Comparison of ENCODE assay signal across 1 cellular context in genomic region chr17:81345211-81346089, GRCh38.
TF ChIP-seq lines count a peak whose summit lies in the region.

No MANE protein-coding gene starts in this region.

TF ChIP-seq in K562, 482 proteins besides CTCF, POLR2A, EP300 and RAD21 (continued from another document and continues in another):
- TF ChIP-seq PRDM10 (IDR thresholded peaks at IDR 0.05; ENCODE audit: partially characterized antibody) (no peak), EZH2 (IDR thresholded peaks at IDR 0.05; ENCODE audit: borderline replicate concordance, low read depth, low read length) (no peak), GTF2A2 (tag; IDR thresholded peaks at IDR 0.05) (no peak), C11orf30 (IDR thresholded peaks at IDR 0.05; ENCODE audit: low read depth) (no peak), CLOCK (CRISPR knock-in tag; IDR thresholded peaks at IDR 0.05; ENCODE audit: borderline replicate concordance) (no peak), TCF7L2 (IDR thresholded peaks at IDR 0.05; ENCODE audit: low read depth, low read length) (no peak), FUS (optimal IDR thresholded peaks at IDR 0.05; ENCODE audit: low read depth, low read length) (peak; percentile 29), KDM2B (CRISPR knock-in tag; IDR thresholded peaks at IDR 0.05) (no peak), BHLHE40 (IDR thresholded peaks at IDR 0.05; ENCODE audit: low read length) (0 out of 2 replicates have a peak, but pooled peaks have one; percentile 16), POLR2AphosphoS2 (IDR thresholded peaks at IDR 0.05; ENCODE audit: low read length) (no peak), ZNF696 (CRISPR knock-in tag; conservative IDR thresholded peaks at IDR 0.05) (no peak), ATF4 (CRISPR knock-in tag; IDR thresholded peaks at IDR 0.05) (no peak), NR2C1 (IDR thresholded peaks at IDR 0.05) (no peak), NR2C1 (tag; IDR thresholded peaks at IDR 0.05) (no peak), ZNF561 (CRISPR knock-in tag; conservative IDR thresholded peaks at IDR 0.05) (no peak), ETV5 (CRISPR knock-in tag; IDR thresholded peaks at IDR 0.05; ENCODE audit: low read depth) (no peak; the same call in 1 of the 2 replicates), ZNF239 (CRISPR knock-in tag; IDR thresholded peaks at IDR 0.05) (no peak), MIER1 (IDR thresholded peaks at IDR 0.05; ENCODE audit: low read depth) (no peak), ZNF140 (CRISPR knock-in tag; IDR thresholded peaks at IDR 0.05) (no peak), BDP1 (IDR thresholded peaks at IDR 0.05; ENCODE audit: insufficient read depth, insufficient read length) (no peak), NR4A1 (CRISPR knock-in tag; IDR thresholded peaks at IDR 0.05) (no peak), NR4A1 (tag; IDR thresholded peaks at IDR 0.05) (no peak), SP2 (IDR thresholded peaks at IDR 0.05; ENCODE audit: extremely low read depth, low read depth, low read length, poor library complexity, severe bottlenecking) (no peak), KLF6 (CRISPR knock-in tag; IDR thresholded peaks at IDR 0.05; ENCODE audit: borderline replicate concordance) (no peak), ZNF655 (CRISPR knock-in tag; IDR thresholded peaks at IDR 0.05) (no peak), MITF (IDR thresholded peaks at IDR 0.05) (no peak), ZNF175 (CRISPR knock-in tag; IDR thresholded peaks at IDR 0.05; ENCODE audit: low read depth) (0 out of 2 replicates have a peak, but pooled peaks have one; percentile 54), HOMEZ (CRISPR knock-in tag; IDR thresholded peaks at IDR 0.05) (no peak), ARID3B (CRISPR knock-in tag; IDR thresholded peaks at IDR 0.05; ENCODE audit: borderline replicate concordance) (no peak), ETS2 (tag; IDR thresholded peaks at IDR 0.05; ENCODE audit: borderline replicate concordance, poor library complexity, severe bottlenecking) (no peak), HCFC1 (IDR thresholded peaks at IDR 0.05; ENCODE audit: low read depth, low read length) (peak; percentile 14; the same call in 1 of the 2 replicates), TBP (optimal IDR thresholded peaks at IDR 0.05; ENCODE audit: low read depth, low read length) (peak; percentile 47), PHB (CRISPR knock-in tag; IDR thresholded peaks at IDR 0.05) (no peak), KAT8 (IDR thresholded peaks at IDR 0.05; ENCODE audit: low read depth) (no peak), CBX3 (IDR thresholded peaks at IDR 0.05; ENCODE audit: borderline replicate concordance in 1 of 2, low read length in 2 of 2) (no peak), RB1 (IDR thresholded peaks at IDR 0.05; ENCODE audit: low read depth) (peak; percentile 71), POLR3G (IDR thresholded peaks at IDR 0.05; ENCODE audit: extremely low read depth, insufficient read length, insufficient replicate concordance) (no peak), ZFP30 (CRISPR knock-in tag; IDR thresholded peaks at IDR 0.05; ENCODE audit: borderline replicate concordance) (no peak), NBN (IDR thresholded peaks at IDR 0.05; ENCODE audit: low read depth) (peak; percentile 45; the same call in 1 of the 2 replicates), THAP7 (CRISPR knock-in tag; IDR thresholded peaks at IDR 0.05) (no peak), DLX4 (CRISPR knock-in tag; IDR thresholded peaks at IDR 0.05) (no peak), RHOXF2B (CRISPR knock-in tag; conservative IDR thresholded peaks at IDR 0.05) (no peak), SAFB2 (IDR thresholded peaks at IDR 0.05; ENCODE audit: borderline replicate concordance, low read depth, low read length, severe bottlenecking) (no peak), MLX (CRISPR knock-in tag; conservative IDR thresholded peaks at IDR 0.05) (no peak), HMG20B (CRISPR knock-in tag; IDR thresholded peaks at IDR 0.05) (no peak; the same call in 1 of the 2 replicates), HOXB6 (CRISPR knock-in tag; IDR thresholded peaks at IDR 0.05; ENCODE audit: borderline replicate concordance) (no peak), NEUROD1 (IDR thresholded peaks at IDR 0.05; ENCODE audit: borderline replicate concordance, low read depth, low read length, partially characterized antibody) (peak; percentile 33), GTF2F1 (IDR thresholded peaks at IDR 0.05; ENCODE audit: low read depth, low read length) (no peak), HDAC8 (tag; IDR thresholded peaks at IDR 0.05) (no peak), HLTF (IDR thresholded peaks at IDR 0.05) (no peak), DDX20 (tag; IDR thresholded peaks at IDR 0.05; ENCODE audit: low read depth) (no peak), ZNF134 (CRISPR knock-in tag; conservative IDR thresholded peaks at IDR 0.05) (no peak), TSC22D4 (tag; IDR thresholded peaks at IDR 0.05) (no peak), RBM14 (IDR thresholded peaks at IDR 0.05; ENCODE audit: borderline replicate concordance, insufficient read depth, low read depth, low read length) (no peak), ZBTB1 (CRISPR knock-in tag; IDR thresholded peaks at IDR 0.05; ENCODE audit: borderline replicate concordance, low read depth) (no peak; the same call in 1 of the 2 replicates)
